ENCODE assay signal across 1 cellular context in the genomic region with DNA sequence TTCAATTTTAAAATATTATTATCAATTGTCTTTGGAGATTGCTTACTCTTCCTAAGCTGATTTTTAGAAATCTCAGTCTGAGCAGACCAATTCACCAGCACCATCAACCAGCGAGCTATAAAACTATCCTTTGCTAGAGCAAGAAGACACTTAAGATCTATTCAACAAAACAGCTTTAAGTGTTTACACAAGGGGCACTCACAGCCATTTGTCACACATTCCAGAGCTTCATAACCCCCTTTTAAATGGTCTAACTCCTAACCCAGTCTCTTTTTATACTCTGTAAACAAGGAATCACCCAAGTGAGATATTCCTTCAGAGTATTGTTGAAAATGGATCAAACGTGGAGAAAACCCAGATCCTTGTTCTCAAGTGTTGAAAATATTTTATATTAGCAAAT.
TF ChIP-seq lines count a peak whose summit lies in the region.

No MANE protein-coding gene starts in this region.

TF ChIP-seq in GM23338, 12 proteins besides CTCF, POLR2A, EP300 and RAD21 (continued from another document):
- TF ChIP-seq, protein P1, sequence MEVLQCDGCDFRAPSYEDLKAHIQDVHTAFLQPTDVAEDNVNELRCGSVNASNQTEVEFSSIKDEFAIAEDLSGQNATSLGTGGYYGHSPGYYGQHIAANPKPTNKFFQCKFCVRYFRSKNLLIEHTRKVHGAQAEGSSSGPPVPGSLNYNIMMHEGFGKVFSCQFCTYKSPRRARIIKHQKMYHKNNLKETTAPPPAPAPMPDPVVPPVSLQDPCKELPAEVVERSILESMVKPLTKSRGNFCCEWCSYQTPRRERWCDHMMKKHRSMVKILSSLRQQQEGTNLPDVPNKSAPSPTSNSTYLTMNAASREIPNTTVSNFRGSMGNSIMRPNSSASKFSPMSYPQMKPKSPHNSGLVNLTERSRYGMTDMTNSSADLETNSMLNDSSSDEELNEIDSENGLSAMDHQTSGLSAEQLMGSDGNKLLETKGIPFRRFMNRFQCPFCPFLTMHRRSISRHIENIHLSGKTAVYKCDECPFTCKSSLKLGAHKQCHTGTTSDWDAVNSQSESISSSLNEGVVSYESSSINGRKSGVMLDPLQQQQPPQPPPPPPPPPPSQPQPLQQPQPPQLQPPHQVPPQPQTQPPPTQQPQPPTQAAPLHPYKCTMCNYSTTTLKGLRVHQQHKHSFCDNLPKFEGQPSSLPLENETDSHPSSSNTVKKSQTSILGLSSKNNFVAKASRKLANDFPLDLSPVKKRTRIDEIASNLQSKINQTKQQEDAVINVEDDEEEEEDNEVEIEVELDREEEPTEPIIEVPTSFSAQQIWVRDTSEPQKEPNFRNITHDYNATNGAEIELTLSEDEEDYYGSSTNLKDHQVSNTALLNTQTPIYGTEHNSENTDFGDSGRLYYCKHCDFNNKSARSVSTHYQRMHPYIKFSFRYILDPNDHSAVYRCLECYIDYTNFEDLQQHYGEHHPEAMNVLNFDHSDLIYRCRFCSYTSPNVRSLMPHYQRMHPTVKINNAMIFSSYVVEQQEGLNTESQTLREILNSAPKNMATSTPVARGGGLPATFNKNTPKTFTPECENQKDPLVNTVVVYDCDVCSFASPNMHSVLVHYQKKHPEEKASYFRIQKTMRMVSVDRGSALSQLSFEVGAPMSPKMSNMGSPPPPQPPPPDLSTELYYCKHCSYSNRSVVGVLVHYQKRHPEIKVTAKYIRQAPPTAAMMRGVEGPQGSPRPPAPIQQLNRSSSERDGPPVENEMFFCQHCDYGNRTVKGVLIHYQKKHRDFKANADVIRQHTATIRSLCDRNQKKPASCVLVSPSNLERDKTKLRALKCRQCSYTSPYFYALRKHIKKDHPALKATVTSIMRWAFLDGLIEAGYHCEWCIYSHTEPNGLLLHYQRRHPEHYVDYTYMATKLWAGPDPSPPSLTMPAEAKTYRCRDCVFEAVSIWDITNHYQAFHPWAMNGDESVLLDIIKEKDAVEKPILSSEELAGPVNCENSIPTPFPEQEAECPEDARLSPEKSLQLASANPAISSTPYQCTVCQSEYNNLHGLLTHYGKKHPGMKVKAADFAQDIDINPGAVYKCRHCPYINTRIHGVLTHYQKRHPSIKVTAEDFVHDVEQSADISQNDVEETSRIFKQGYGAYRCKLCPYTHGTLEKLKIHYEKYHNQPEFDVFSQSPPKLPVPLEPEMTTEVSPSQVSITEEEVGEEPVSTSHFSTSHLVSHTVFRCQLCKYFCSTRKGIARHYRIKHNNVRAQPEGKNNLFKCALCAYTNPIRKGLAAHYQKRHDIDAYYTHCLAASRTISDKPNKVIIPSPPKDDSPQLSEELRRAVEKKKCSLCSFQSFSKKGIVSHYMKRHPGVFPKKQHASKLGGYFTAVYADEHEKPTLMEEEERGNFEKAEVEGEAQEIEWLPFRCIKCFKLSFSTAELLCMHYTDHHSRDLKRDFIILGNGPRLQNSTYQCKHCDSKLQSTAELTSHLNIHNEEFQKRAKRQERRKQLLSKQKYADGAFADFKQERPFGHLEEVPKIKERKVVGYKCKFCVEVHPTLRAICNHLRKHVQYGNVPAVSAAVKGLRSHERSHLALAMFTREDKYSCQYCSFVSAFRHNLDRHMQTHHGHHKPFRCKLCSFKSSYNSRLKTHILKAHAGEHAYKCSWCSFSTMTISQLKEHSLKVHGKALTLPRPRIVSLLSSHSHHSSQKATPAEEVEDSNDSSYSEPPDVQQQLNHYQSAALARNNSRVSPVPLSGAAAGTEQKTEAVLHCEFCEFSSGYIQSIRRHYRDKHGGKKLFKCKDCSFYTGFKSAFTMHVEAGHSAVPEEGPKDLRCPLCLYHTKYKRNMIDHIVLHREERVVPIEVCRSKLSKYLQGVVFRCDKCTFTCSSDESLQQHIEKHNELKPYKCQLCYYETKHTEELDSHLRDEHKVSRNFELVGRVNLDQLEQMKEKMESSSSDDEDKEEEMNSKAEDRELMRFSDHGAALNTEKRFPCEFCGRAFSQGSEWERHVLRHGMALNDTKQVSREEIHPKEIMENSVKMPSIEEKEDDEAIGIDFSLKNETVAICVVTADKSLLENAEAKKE (CRISPR knock-in tag; IDR thresholded peaks at IDR 0.05) = no peak
- TF ChIP-seq POLR2AphosphoS5 (IDR thresholded peaks at IDR 0.05; ENCODE audit: low read depth) = no peak
- TF ChIP-seq EZH2 (IDR thresholded peaks at IDR 0.05; ENCODE audit: low read depth, unreplicated experiment) = no peak
- no peak for TF ChIP-seq CREB1 (CRISPR knock-in tag; IDR thresholded peaks at IDR 0.05; ENCODE audit: low read depth)
- no peak for TF ChIP-seq NANOG (IDR thresholded peaks at IDR 0.05; ENCODE audit: borderline replicate concordance)
- no peak for TF ChIP-seq STAT1 (IDR thresholded peaks at IDR 0.05; ENCODE audit: unreplicated experiment)
- TF ChIP-seq, protein P2, sequence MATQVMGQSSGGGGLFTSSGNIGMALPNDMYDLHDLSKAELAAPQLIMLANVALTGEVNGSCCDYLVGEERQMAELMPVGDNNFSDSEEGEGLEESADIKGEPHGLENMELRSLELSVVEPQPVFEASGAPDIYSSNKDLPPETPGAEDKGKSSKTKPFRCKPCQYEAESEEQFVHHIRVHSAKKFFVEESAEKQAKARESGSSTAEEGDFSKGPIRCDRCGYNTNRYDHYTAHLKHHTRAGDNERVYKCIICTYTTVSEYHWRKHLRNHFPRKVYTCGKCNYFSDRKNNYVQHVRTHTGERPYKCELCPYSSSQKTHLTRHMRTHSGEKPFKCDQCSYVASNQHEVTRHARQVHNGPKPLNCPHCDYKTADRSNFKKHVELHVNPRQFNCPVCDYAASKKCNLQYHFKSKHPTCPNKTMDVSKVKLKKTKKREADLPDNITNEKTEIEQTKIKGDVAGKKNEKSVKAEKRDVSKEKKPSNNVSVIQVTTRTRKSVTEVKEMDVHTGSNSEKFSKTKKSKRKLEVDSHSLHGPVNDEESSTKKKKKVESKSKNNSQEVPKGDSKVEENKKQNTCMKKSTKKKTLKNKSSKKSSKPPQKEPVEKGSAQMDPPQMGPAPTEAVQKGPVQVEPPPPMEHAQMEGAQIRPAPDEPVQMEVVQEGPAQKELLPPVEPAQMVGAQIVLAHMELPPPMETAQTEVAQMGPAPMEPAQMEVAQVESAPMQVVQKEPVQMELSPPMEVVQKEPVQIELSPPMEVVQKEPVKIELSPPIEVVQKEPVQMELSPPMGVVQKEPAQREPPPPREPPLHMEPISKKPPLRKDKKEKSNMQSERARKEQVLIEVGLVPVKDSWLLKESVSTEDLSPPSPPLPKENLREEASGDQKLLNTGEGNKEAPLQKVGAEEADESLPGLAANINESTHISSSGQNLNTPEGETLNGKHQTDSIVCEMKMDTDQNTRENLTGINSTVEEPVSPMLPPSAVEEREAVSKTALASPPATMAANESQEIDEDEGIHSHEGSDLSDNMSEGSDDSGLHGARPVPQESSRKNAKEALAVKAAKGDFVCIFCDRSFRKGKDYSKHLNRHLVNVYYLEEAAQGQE (IDR thresholded peaks at IDR 0.05; ENCODE audit: unreplicated experiment) = no peak
- TF ChIP-seq ETS1 (IDR thresholded peaks at IDR 0.05) = no peak
- no peak for TF ChIP-seq ZNF114 (CRISPR knock-in tag; IDR thresholded peaks at IDR 0.05)
TF ChIP-seq in GM23338: peak in this region for 0.
